Comparison of ENCODE assay signal across 28 cellular contexts in the genomic region with DNA sequence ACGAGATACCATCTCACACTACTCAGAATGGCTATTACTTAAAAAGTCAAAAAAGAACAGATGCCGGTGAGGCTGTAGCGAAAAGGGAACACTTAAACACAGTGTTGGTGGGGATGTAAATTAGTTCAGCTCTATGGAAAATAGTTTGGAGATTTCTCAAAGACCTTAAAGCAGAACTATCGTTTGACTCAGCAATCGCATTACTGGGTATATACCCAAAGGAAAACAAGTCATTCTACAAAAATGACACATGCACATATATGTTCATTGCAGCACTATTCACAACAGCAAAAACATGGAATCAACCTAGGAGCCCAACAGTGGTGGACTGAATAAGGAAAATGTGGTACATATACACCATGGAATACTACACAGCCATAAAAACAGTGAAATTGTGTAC. TPM values are rescaled to one million over a fixed set of nuclear protein-coding genes. Genes with fewer than 3 reads are reported as not detected.
"Had no signal": no experiment of that assay in that cellular context is flagged by ENCODE, and none has a peak within 500 bp of the region (broad histone marks: within the 10 kb centered on the region; RNA-seq: fewer than 3 reads in every experiment).

No MANE protein-coding gene starts in this region.

- DNase-seq: colonic mucosa; cortex of kidney; effector CD8-positive, alpha-beta T cell; effector memory CD8-positive, alpha-beta T cell; endodermal cell; erythroblast; esophagus squamous epithelium; foreskin fibroblast; foreskin melanocyte; gastrocnemius medialis; glutamatergic neuron; head of caudate nucleus; heart right ventricle; hippocampal formation; left cardiac atrium; left ventricle myocardium superior; lower lobe of right lung; mesenchymal stem cell; mucosa of descending colon; naive B cell had no signal

- H3K27me3 ChIP-seq: colonic mucosa, esophagus squamous epithelium, gastrocnemius medialis, left lung had no signal

- H3K4me3 Mint-ChIP-seq: dendritic cell treated with granulocyte-macrophage colony-stimulating factor and Interleukin-4, amounts not matched to agents 40 ng/mL and 50 ng/mL, for 4 days; effector memory CD8-positive, alpha-beta T cell; endodermal cell; mesothelial cell of epicardium had no signal

- H3K36me3 ChIP-seq: colonic mucosa, esophagus squamous epithelium, gastrocnemius medialis, heart right ventricle, left lung, lower lobe of right lung had no signal

- H3K4me1 Mint-ChIP-seq: endodermal cell, mesothelial cell of epicardium, naive B cell had no signal

- H3K27me3 Mint-ChIP-seq: dendritic cell treated with granulocyte-macrophage colony-stimulating factor and Interleukin-4, amounts not matched to agents 40 ng/mL and 50 ng/mL, for 4 days had no signal

- H3K4me1 ChIP-seq: colonic mucosa, esophagus squamous epithelium, gastrocnemius medialis, heart right ventricle, left lung, lower lobe of right lung had no signal

- H3K9me3 Mint-ChIP-seq: dendritic cell treated with granulocyte-macrophage colony-stimulating factor and Interleukin-4, amounts not matched to agents 40 ng/mL and 50 ng/mL, for 4 days; effector memory CD8-positive, alpha-beta T cell had no signal

- H3K27ac Mint-ChIP-seq: dendritic cell treated with granulocyte-macrophage colony-stimulating factor and Interleukin-4, amounts not matched to agents 40 ng/mL and 50 ng/mL, for 4 days; effector memory CD8-positive, alpha-beta T cell; endodermal cell; mesothelial cell of epicardium; naive B cell had no signal

- H3K9me3 ChIP-seq: colonic mucosa, gastrocnemius medialis, lower lobe of right lung had no signal

- H3K36me3 Mint-ChIP-seq: mesothelial cell of epicardium, naive B cell had no signal

- ATAC-seq: effector memory CD8-positive, alpha-beta T cell; esophagus mucosa; gastrocnemius medialis; heart right ventricle; left cardiac atrium; left lung; left ventricle myocardium superior; lower lobe of right lung had no signal

- FAIRE-seq: endometrium, islet of Langerhans, keratinocyte had no signal

- H3K4me3 ChIP-seq: colonic mucosa, esophagus squamous epithelium, gastrocnemius medialis, heart right ventricle, left lung, lower lobe of right lung, mucosa of descending colon had no signal

- H3K27ac ChIP-seq: colonic mucosa, epithelial cell of prostate, esophagus squamous epithelium, gastrocnemius medialis, heart right ventricle, left lung, lower lobe of right lung had no signal

RNA-seq across cellular contexts. Expression of gene SAMD9, which starts 56.9 kb away (rescaled TPM):
- total RNA-seq: endodermal cell had no signal
